8 cellular contexts compared by ENCODE assay signal in genomic region chr17:60599220-60599619, GRCh38. TPM values are rescaled to one million over a fixed set of nuclear protein-coding genes. Genes with fewer than 3 reads are reported as not detected.
A peak's percentile ranks its signal among the peaks of the same experiment; 100 is the strongest.
DNase-seq lines count a peak whose midpoint lies in the region; ATAC-seq and TF ChIP-seq lines count a peak whose summit lies in the region.

No MANE protein-coding gene starts in this region.

- in situ Hi-C loops in gastrocnemius medialis (cut with MboI; ENCODE audit: low sequenced_read_pairs in 4 of 4), result no loop called here

- H3K4me3 Mint-ChIP-seq in activated naive CD4-positive, alpha-beta T cell treated with anti-CD3 and anti-CD28 coated beads for 36 hours, result peak overlapping the region; percentile 93

- CTCF ChIA-PET in activated naive CD4-positive, alpha-beta T cell treated with anti-CD3 and anti-CD28 coated beads for 36 hours (lab: Charles Lee), result interaction anchor here (0.9 to 3.5 kb wide), 4 partner anchors 8 to 42 kb away, joined by 3 to 10 read pairs (median 6); no protein-coding TSS in a partner anchor

- ATAC-seq in gastrocnemius medialis (no peak), HG02763 (IDR thresholded peaks at IDR 0.05; ENCODE audit: unreplicated experiment) (no peak)

- H3K9me3 Mint-ChIP-seq in activated naive CD4-positive, alpha-beta T cell treated with anti-CD3 and anti-CD28 coated beads for 36 hours, result no peaks in the 10 kb centered on the region

- H3K9me3 ChIP-seq in SJSA1 (replicated peaks) (no peaks in the 10 kb centered on the region), gastrocnemius medialis (no peaks in the 10 kb centered on the region)

- H3K27ac Mint-ChIP-seq in activated naive CD4-positive, alpha-beta T cell treated with anti-CD3 and anti-CD28 coated beads for 36 hours, result peak overlapping the region; percentile 95

- no peak for DNase-seq in activated naive CD4-positive, alpha-beta T cell treated with anti-CD3 and anti-CD28 coated beads for 36 hours
- no peak for DNase-seq in activated naive CD4-positive, alpha-beta T cell (lab: John Stamatoyannopoulos, UW)
- no peak for DNase-seq in SJSA1 (ENCODE audit: low read depth in 1 of 2, low spot score in 2 of 2)
- no peak for DNase-seq in fibroblast of mammary gland (ENCODE audit: low read depth)
- no peak for DNase-seq in gastrocnemius medialis
- DNase-seq in dermis blood vessel endothelial cell, result no peak
- DNase-seq in RPMI8226, result no peak

- H3K4me3 ChIP-seq in SJSA1 (peak overlapping the region; percentile 82), fibroblast of mammary gland (ENCODE audit: control insufficient read depth, low read depth, low read length) (peak overlapping the region; percentile 90), gastrocnemius medialis (peak overlapping the region; percentile 87 to 96 (median 91))

- no peak for TF ChIP-seq POLR2A in gastrocnemius medialis (IDR thresholded peaks at IDR 0.05)

- peaks cover 2% of the 10 kb centered on the region for H3K36me3 Mint-ChIP-seq in activated naive CD4-positive, alpha-beta T cell treated with anti-CD3 and anti-CD28 coated beads for 36 hours (ENCODE audit: low read depth)

- peaks cover 27% of the 10 kb centered on the region for H3K4me1 Mint-ChIP-seq in activated naive CD4-positive, alpha-beta T cell treated with anti-CD3 and anti-CD28 coated beads for 36 hours (ENCODE audit: low read depth)

- no peaks in the 10 kb centered on the region for H3K27me3 Mint-ChIP-seq in activated naive CD4-positive, alpha-beta T cell treated with anti-CD3 and anti-CD28 coated beads for 36 hours (ENCODE audit: low read depth)

- H3K36me3 ChIP-seq in SJSA1, result peaks cover 7% of the 10 kb centered on the region
- no peaks in the 10 kb centered on the region for H3K36me3 ChIP-seq in gastrocnemius medialis

- TF ChIP-seq CTCF in fibroblast of mammary gland (conservative IDR thresholded peaks at IDR 0.05; ENCODE audit: control insufficient read depth, insufficient read depth, low read depth, low read length), result no peak
- TF ChIP-seq CTCF in gastrocnemius medialis (IDR thresholded peaks at IDR 0.05 in 4 of 5, conservative IDR thresholded peaks at IDR 0.05 in 1 of 5), result no peak

- intact Hi-C loops in activated naive CD4-positive, alpha-beta T cell treated with anti-CD3 and anti-CD28 coated beads for 36 hours (cut with micrococcal nuclease), result no loop called here
- intact Hi-C loops in gastrocnemius medialis (cut with DNase I; ENCODE audit: low total_unique reads), result no loop called here

- H3K27me3 ChIP-seq in SJSA1 (replicated peaks) (no peaks in the 10 kb centered on the region), gastrocnemius medialis (no peaks in the 10 kb centered on the region)

- H3K4me1 ChIP-seq in SJSA1 (replicated peaks), result peaks cover 13% of the 10 kb centered on the region
- H3K4me1 ChIP-seq in gastrocnemius medialis, result peaks cover 24% of the 10 kb centered on the region in 2 donors

- H3K27ac ChIP-seq in SJSA1 (peak overlapping the region; percentile 92), gastrocnemius medialis (peak overlapping the region; percentile 95 to 98 (median 98))

RNA-seq across cellular contexts. Expression of gene PPM1D, which starts 0.8 kb away (rescaled TPM):
- total RNA-seq in activated naive CD4-positive, alpha-beta T cell treated with anti-CD3 and anti-CD28 coated beads for 36 hours, result 10 to 100 TPM; 11.8 to 13.1 TPM
- 15.1 and 17.8 TPM in 2 replicates for total RNA-seq in SJSA1 (2014; rRNA removed; shearing (Covaris generic))
- total RNA-seq in gastrocnemius medialis (10 to 100 TPM in 1 of 4 donors, 1 to 10 TPM in 3; 4.6 to 11.4 (median 9.2) TPM), dermis blood vessel endothelial cell (30.6 and 42.5 TPM in 2 replicates)
